ENCODE assay signal across 23 cellular contexts in genomic region chrX:45208121-45208856, GRCh38. TPM values are rescaled to one million over a fixed set of nuclear protein-coding genes. Genes with fewer than 3 reads are reported as not detected.
A peak's percentile ranks its signal among the peaks of the same experiment; 100 is the strongest.
DNase-seq lines count a peak whose midpoint lies in the region; ATAC-seq and TF ChIP-seq lines count a peak whose summit lies in the region.
"Had no signal": no experiment of that assay in that cellular context is flagged by ENCODE, and none has a peak within 500 bp of the region (broad histone marks: within the 10 kb centered on the region; RNA-seq: fewer than 3 reads in every experiment).

No MANE protein-coding gene starts in this region.

- peaks cover 19% of the 10 kb centered on the region for H3K9me3 Mint-ChIP-seq in WTC11
- H3K9me3 Mint-ChIP-seq in naive thymus-derived CD8-positive, alpha-beta T cell: peaks cover 0 to 22% (median 9%) of the 10 kb centered on the region in 9 donors

- H3K27ac Mint-ChIP-seq in WTC11: no peak overlapping the region
- no peak overlapping the region for H3K27ac Mint-ChIP-seq in naive thymus-derived CD8-positive, alpha-beta T cell
- H3K27ac Mint-ChIP-seq: CD4-positive, alpha-beta T cell had no signal

- no peaks in the 10 kb centered on the region for H3K4me1 ChIP-seq in SK-N-SH (ENCODE audit: control insufficient read depth in 1 of 2, insufficient read depth in 2 of 2, low read depth in 1 of 2, low read length in 1 of 2)
- H3K4me1 ChIP-seq: BE2C, Caco-2 had no signal

- H3K36me3 Mint-ChIP-seq in WTC11: peaks cover 3% of the 10 kb centered on the region; the same call in 1 of the 2 replicates
- H3K36me3 Mint-ChIP-seq in naive thymus-derived CD8-positive, alpha-beta T cell: peaks cover 0 to 22% (median 0%) of the 10 kb centered on the region in 3 donors

- no peaks in the 10 kb centered on the region for H3K9me2 ChIP-seq in SK-N-SH

- H3K4me3 ChIP-seq in SK-N-SH (ENCODE audit: low read depth in 2 of 2, low read length in 1 of 2) (no peak overlapping the region), epithelial cell of proximal tubule (ENCODE audit: low read depth, low read length) (no peak overlapping the region)
- H3K4me3 ChIP-seq: GM12878, SK-N-MC had no signal

- no peaks in the 10 kb centered on the region for H3K79me2 ChIP-seq in SK-N-SH (ENCODE audit: insufficient read depth)

- H3K9ac ChIP-seq in SK-N-SH: no peak overlapping the region

- peaks cover 2% of the 10 kb centered on the region for H3F3A ChIP-seq in SK-N-SH (replicated peaks; ENCODE audit: insufficient read depth)

- no peak overlapping the region for H3K4me3 Mint-ChIP-seq in WTC11
- no peak overlapping the region for H3K4me3 Mint-ChIP-seq in naive thymus-derived CD8-positive, alpha-beta T cell
- H3K4me3 Mint-ChIP-seq: CD4-positive, alpha-beta T cell had no signal

- no peaks in the 10 kb centered on the region; the same call in 1 of the 2 replicates for H3K27me3 Mint-ChIP-seq in WTC11 (ENCODE audit: low read depth)
- peaks cover 0 to 12% (median 4%) of the 10 kb centered on the region in 5 donors for H3K27me3 Mint-ChIP-seq in naive thymus-derived CD8-positive, alpha-beta T cell
- H3K27me3 Mint-ChIP-seq: CD4-positive, alpha-beta T cell had no signal

- no peak overlapping the region for H3K27ac ChIP-seq in SK-N-SH (ENCODE audit: low read depth in 2 of 2, low read length in 1 of 2)
- H3K27ac ChIP-seq: 22Rv1, SK-N-MC had no signal

- TF ChIP-seq CTCF in SK-N-SH (IDR thresholded peaks at IDR 0.05) (peak; percentile 24; the same call in 1 of the 2 replicates), WTC11 (IDR thresholded peaks at IDR 0.05) (no peak), epithelial cell of proximal tubule (conservative IDR thresholded peaks at IDR 0.05; ENCODE audit: low read depth, low read length) (peak; percentile 10)

- no peak overlapping the region for H2AFZ ChIP-seq in SK-N-SH (ENCODE audit: low read depth)

- no peak for ATAC-seq in SK-N-SH treated with all-trans-retinoic acid at 6 μM for 48 hours
- ATAC-seq in WTC11: no peak
- no peak for ATAC-seq in HG02938 (IDR thresholded peaks at IDR 0.05; ENCODE audit: unreplicated experiment)
- no peak for ATAC-seq in naive thymus-derived CD8-positive, alpha-beta T cell
- no peak for ATAC-seq in HG02981 (IDR thresholded peaks at IDR 0.05; ENCODE audit: unreplicated experiment)
- ATAC-seq: GM12878 had no signal

- POLR2A ChIA-PET in SK-N-SH (lab: Yijun Ruan, JAX) (no interaction called here), WTC11 (lab: Charles Lee) (no interaction called here)
- POLR2A ChIA-PET in naive thymus-derived CD8-positive, alpha-beta T cell (lab: Charles Lee): no interaction called here

- TF ChIP-seq EP300 in SK-N-SH (IDR thresholded peaks at IDR 0.05; ENCODE audit: borderline replicate concordance in 1 of 2, low read depth in 1 of 2, low read length in 1 of 2): no peak

- H3K27me3 ChIP-seq in SK-N-SH (ENCODE audit: insufficient read depth): no peaks in the 10 kb centered on the region; the same call in 1 of the 2 replicates
- H3K27me3 ChIP-seq: BE2C had no signal

- no peaks in the 10 kb centered on the region for H3K4me1 Mint-ChIP-seq in WTC11
- no peaks in the 10 kb centered on the region for H3K4me1 Mint-ChIP-seq in naive thymus-derived CD8-positive, alpha-beta T cell

- H4K20me1 ChIP-seq in SK-N-SH (ENCODE audit: insufficient read depth): no peaks in the 10 kb centered on the region

- H3K4me2 ChIP-seq in SK-N-SH: no peak overlapping the region

- DNase-seq in SK-N-SH: no peak
- peak; percentile 14 for DNase-seq in WTC11 (ENCODE audit: low spot score)
- no peak for DNase-seq in epithelial cell of proximal tubule (ENCODE audit: low read depth)
- no peak for DNase-seq in kidney tubule cell (ENCODE audit: low spot score)
- DNase-seq in naive thymus-derived CD8-positive, alpha-beta T cell: no peak
- DNase-seq: BE2C; Caco-2; CD4-positive, alpha-beta T cell; KBM-7; NCI-H1417 treated with DMSO at 0.1 percent for 48 hours; NCI-H187 treated with DMSO at 0.1 percent for 48 hours; NCI-H2227 treated with DMSO at 0.1 percent for 48 hours; NCI-H524; NCI-H82; SHP77 had no signal

- CTCF ChIA-PET in SK-N-SH (lab: Yijun Ruan, JAX) (interaction anchor here (0.7 kb wide), 1 partner anchor 29 kb away, joined by 3 read pairs; no protein-coding TSS in a partner anchor), WTC11 (lab: Charles Lee) (no interaction called here)

- peaks cover 17% of the 10 kb centered on the region; the same call in 1 of the 2 replicates for H3K9me3 ChIP-seq in SK-N-SH
- H3K9me3 ChIP-seq: BE2C, Caco-2 had no signal

- TF ChIP-seq RAD21 in SK-N-SH (IDR thresholded peaks at IDR 0.05; ENCODE audit: low read length): no peak

- H3K36me3 ChIP-seq in SK-N-SH (replicated peaks in 1 of 2; ENCODE audit: control insufficient read depth in 1 of 2, insufficient read depth in 2 of 2, low read length in 1 of 2): no peaks in the 10 kb centered on the region
- H3K36me3 ChIP-seq: BE2C had no signal

TF ChIP-seq in SK-N-SH, 30 proteins besides CTCF, POLR2A, EP300 and RAD21 (continues in another document):
- no peak for TF ChIP-seq FOSL2 (IDR thresholded peaks at IDR 0.05; ENCODE audit: borderline replicate concordance, low read depth)
- TF ChIP-seq, protein P1, sequence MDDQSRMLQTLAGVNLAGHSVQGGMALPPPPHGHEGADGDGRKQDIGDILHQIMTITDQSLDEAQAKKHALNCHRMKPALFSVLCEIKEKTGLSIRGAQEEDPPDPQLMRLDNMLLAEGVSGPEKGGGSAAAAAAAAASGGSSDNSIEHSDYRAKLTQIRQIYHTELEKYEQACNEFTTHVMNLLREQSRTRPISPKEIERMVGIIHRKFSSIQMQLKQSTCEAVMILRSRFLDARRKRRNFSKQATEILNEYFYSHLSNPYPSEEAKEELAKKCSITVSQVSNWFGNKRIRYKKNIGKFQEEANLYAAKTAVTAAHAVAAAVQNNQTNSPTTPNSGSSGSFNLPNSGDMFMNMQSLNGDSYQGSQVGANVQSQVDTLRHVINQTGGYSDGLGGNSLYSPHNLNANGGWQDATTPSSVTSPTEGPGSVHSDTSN (IDR thresholded peaks at IDR 0.05): no peak
- TF ChIP-seq SIN3A (IDR thresholded peaks at IDR 0.05; ENCODE audit: borderline replicate concordance, low read depth, low read length): no peak
- no peak for TF ChIP-seq GABPA (IDR thresholded peaks at IDR 0.05; ENCODE audit: low read depth)
- TF ChIP-seq CHD2 (IDR thresholded peaks at IDR 0.05; ENCODE audit: low read length, partially characterized antibody): no peak
- TF ChIP-seq TEAD4 (IDR thresholded peaks at IDR 0.05; ENCODE audit: borderline replicate concordance, insufficient read depth): no peak
- TF ChIP-seq RXRA (IDR thresholded peaks at IDR 0.05; ENCODE audit: borderline replicate concordance, low read depth): no peak

TF ChIP-seq in SK-N-SH treated with all-trans-retinoic acid at 6 μM for 48 hours, 23 proteins besides CTCF, POLR2A, EP300 and RAD21 (continues in another document):
- no peak for TF ChIP-seq POU6F1 (CRISPR knock-in tag; IDR thresholded peaks at IDR 0.05; ENCODE audit: borderline replicate concordance, low read depth)
- TF ChIP-seq CSDC2 (CRISPR knock-in tag; IDR thresholded peaks at IDR 0.05): no peak

TF ChIP-seq in WTC11, 78 proteins besides CTCF, POLR2A, EP300 and RAD21 (continues in another document):
- TF ChIP-seq ZNF219 (CRISPR knock-in tag; IDR thresholded peaks at IDR 0.05; ENCODE audit: borderline replicate concordance) (no peak), ZNF512 (CRISPR knock-in tag; IDR thresholded peaks at IDR 0.05; ENCODE audit: borderline replicate concordance) (no peak), CDX4 (CRISPR knock-in tag; IDR thresholded peaks at IDR 0.05; ENCODE audit: borderline replicate concordance) (no peak), MXD4 (CRISPR knock-in tag; IDR thresholded peaks at IDR 0.05; ENCODE audit: borderline replicate concordance) (no peak), RELA (CRISPR knock-in tag; IDR thresholded peaks at IDR 0.05; ENCODE audit: borderline replicate concordance) (no peak), GRHL2 (CRISPR knock-in tag; IDR thresholded peaks at IDR 0.05; ENCODE audit: insufficient replicate concordance, severe bottlenecking) (no peak)
- TF ChIP-seq, protein P2, sequence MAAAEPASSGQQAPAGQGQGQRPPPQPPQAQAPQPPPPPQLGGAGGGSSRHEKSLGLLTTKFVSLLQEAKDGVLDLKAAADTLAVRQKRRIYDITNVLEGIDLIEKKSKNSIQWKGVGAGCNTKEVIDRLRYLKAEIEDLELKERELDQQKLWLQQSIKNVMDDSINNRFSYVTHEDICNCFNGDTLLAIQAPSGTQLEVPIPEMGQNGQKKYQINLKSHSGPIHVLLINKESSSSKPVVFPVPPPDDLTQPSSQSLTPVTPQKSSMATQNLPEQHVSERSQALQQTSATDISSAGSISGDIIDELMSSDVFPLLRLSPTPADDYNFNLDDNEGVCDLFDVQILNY (CRISPR knock-in tag; IDR thresholded peaks at IDR 0.05): no peak

RNA-seq across cellular contexts. Expression of gene DIPK2B, which starts 7.6 kb away (rescaled TPM):
- polyA plus RNA-seq in SK-N-SH (2012; rRNA removed): 0.02 TPM in 2 replicates
- polyA plus RNA-seq in SK-N-SH (2012; cell fraction: cytosol; rRNA removed): 0.03 TPM in 2 replicates
- 0.02 TPM in 2 replicates for polyA plus RNA-seq in SK-N-SH (2012; cell fraction: nucleus; rRNA removed)
- not detected in 3 replicates for total RNA-seq in WTC11 (2021)
- not detected in 2 replicates for total RNA-seq in epithelial cell of proximal tubule
- not detected for total RNA-seq in naive thymus-derived CD8-positive, alpha-beta T cell
- under 1 TPM in 2 of 3 donors, not detected in 1; 0.11 to 0.19 TPM for polyA plus RNA-seq in naive thymus-derived CD8-positive, alpha-beta T cell
- total RNA-seq: Caco-2; CD4-positive, alpha-beta T cell; GM12878; H4; RPMI7951 had no signal
- polyA plus RNA-seq: GM12878 had no signal

Comparison
In these comparisons a context has a peak if more than half of its experiments do, and no peak if none do; other contexts are left out.
1. Of the 6 proteins assayed by ChIP-seq in both WTC11 and SK-N-SH: peak only in WTC11: none; only in SK-N-SH: CTCF; in both: none; in neither: 5.